Comparison of ENCODE assay signal across 1 cellular context in genomic region chr13:113725329-113726105, GRCh38.
TF ChIP-seq lines count a peak whose summit lies in the region.

No MANE protein-coding gene starts in this region.

TF ChIP-seq in SK-N-SH, 30 proteins besides CTCF, POLR2A, EP300 and RAD21 (continued from another document):
- 0 out of 2 replicates have a peak, but pooled peaks have one; percentile 11 for TF ChIP-seq NRF1 (IDR thresholded peaks at IDR 0.05; ENCODE audit: low read depth, low read length)
